Comparison of ENCODE assay signal across 11 cellular contexts in genomic region chr10:95375418-95375817, GRCh38.
A peak's percentile ranks its signal among the peaks of the same experiment; 100 is the strongest.
DNase-seq lines count a peak whose midpoint lies in the region; ATAC-seq and TF ChIP-seq lines count a peak whose summit lies in the region.
"Had no signal": no experiment of that assay in that cellular context is flagged by ENCODE, and none has a peak within 500 bp of the region (broad histone marks: within the 10 kb centered on the region; RNA-seq: fewer than 3 reads in every experiment).

No MANE protein-coding gene starts in this region.

- peak overlapping the region; percentile 48 for H3K9ac ChIP-seq in adipocyte (ENCODE audit: low read length)

- DNase-seq in adipocyte (ENCODE audit: low read depth) (no peak), caudate nucleus (lab: John Stamatoyannopoulos, UW) (no peak), natural killer cell (no peak)
- no peak for DNase-seq in stimulated activated CD4-positive, alpha-beta T cell treated with anti-CD3 and anti-CD28 coated beads, Interleukin-2, amount 100 ng/mL, for 48 hours
- DNase-seq: GOT3, MM.1S, NCI-H1092 treated with DMSO at 0.1 percent for 48 hours, NCI-H146 had no signal

- H3K36me3 Mint-ChIP-seq in natural killer cell: no peaks in the 10 kb centered on the region

- no peak for TF ChIP-seq CTCF in natural killer cell (IDR thresholded peaks at IDR 0.05)

- H3K4me1 ChIP-seq in adipocyte (ENCODE audit: control insufficient read depth, insufficient read depth, low read length): peaks cover 39% of the 10 kb centered on the region

- ATAC-seq in natural killer cell: no peak
- no peak for ATAC-seq in GM18907 (IDR thresholded peaks at IDR 0.05; ENCODE audit: unreplicated experiment)

- H3K4me1 Mint-ChIP-seq in natural killer cell: no peaks in the 10 kb centered on the region

- no peaks in the 10 kb centered on the region for H3K27me3 ChIP-seq in adipocyte (replicated peaks; ENCODE audit: control insufficient read depth, insufficient read depth, low read length)
- H3K27me3 ChIP-seq in layer of hippocampus (ENCODE audit: control insufficient read depth, insufficient read depth, low read length): no peaks in the 10 kb centered on the region

- H3K4me3 ChIP-seq in adipocyte (ENCODE audit: low read length): no peak overlapping the region

- peaks cover 84% of the 10 kb centered on the region for H3K36me3 ChIP-seq in adipocyte (ENCODE audit: control insufficient read depth, insufficient read depth, low read length, severe bottlenecking)

- no peak overlapping the region for H3K4me3 Mint-ChIP-seq in natural killer cell

- peaks cover 8 to 17% of the 10 kb centered on the region in 2 donors for H3K27me3 Mint-ChIP-seq in natural killer cell (ENCODE audit: low read depth in 2 of 2)

- H3K27ac ChIP-seq in caudate nucleus (ENCODE audit: low read depth, low read length) (peak overlapping the region; percentile 38), layer of hippocampus (ENCODE audit: low read depth, low read length) (peak overlapping the region; percentile 8), temporal lobe (ENCODE audit: low read depth, low read length) (peak overlapping the region; percentile 60)

- H3K9me3 Mint-ChIP-seq in natural killer cell: peaks cover 3 to 5% of the 10 kb centered on the region in 2 donors

- H3K9me3 ChIP-seq in adipocyte (ENCODE audit: control insufficient read depth, low read length): no peaks in the 10 kb centered on the region

- intact Hi-C loops in natural killer cell (cut with micrococcal nuclease): no loop called here

- H3K27ac Mint-ChIP-seq in natural killer cell: no peak overlapping the region

Comparison
In these comparisons a context has a peak if more than half of its experiments do, and no peak if none do; other contexts are left out.
1. H3K27ac ChIP-seq: peak in every context shown above with its lines; median percentile 60 in temporal lobe; 38 in caudate nucleus; 8 in layer of hippocampus.